8 cellular contexts compared by ENCODE assay signal in the genomic region with DNA sequence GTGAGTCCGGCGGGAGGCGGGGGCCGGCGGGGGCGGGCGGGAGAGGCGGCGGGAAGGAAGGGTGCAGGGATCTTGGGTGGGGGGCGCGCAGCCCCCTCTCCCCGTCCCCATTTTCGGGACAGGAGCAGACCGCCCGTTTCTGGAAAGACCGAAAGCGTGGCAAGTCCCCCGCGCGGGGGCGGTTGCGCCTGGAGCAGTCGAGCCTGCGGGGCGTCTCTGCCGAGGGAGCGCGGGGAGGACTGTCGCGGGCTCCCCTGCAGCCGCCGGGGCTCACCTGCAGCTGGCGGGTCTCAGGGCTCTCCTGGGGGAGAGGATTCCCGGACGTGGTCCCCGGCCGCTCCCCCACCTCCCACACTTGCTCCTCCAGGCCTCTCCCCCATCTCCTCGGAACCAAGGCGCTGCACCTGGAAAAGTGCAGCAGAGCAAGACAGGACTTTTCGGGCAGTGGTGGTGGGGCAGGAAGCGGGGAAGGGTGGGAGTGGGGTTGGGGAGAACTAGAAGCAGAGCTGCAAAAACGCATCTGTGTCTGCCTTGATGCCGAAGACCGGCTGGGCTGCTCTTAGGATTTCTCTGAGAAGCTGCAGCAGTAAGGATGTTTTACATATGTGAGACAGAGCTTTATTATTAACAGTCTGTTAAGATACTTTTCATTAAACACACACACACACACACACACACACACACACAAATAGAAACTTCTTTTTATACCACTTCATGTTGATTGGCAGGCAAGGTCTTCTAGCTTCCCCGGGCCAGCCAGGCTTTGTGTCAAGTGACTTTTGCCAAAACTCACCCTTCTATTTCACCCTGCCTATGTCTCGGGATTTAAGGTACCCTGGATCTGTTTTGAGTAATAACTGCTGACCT. TPM values are rescaled to one million over a fixed set of nuclear protein-coding genes. Genes with fewer than 3 reads are reported as not detected.
DNase-seq lines count a peak whose midpoint lies in the region; ATAC-seq and TF ChIP-seq lines count a peak whose summit lies in the region.

No MANE protein-coding gene starts in this region.

- ATAC-seq in esophagus mucosa (peak; percentile 20), HG03469 (IDR thresholded peaks at IDR 0.05; ENCODE audit: unreplicated experiment) (no peak)

- CTCF ChIA-PET in activated CD4-positive, alpha-beta memory T cell treated with anti-CD3 and anti-CD28 coated beads for 36 hours (lab: Charles Lee), result interaction anchor here (0.8 to 1.0 kb wide), 2 partner anchors 11 to 52 kb away, joined by 3 to 5 read pairs; no protein-coding TSS in a partner anchor

- no peak overlapping the region for H3K27ac ChIP-seq in neural progenitor cell

- intact Hi-C loops in activated CD4-positive, alpha-beta memory T cell treated with anti-CD3 and anti-CD28 coated beads for 36 hours (cut with micrococcal nuclease), result loop anchor here (1.0 to 10.0 kb wide), 7 partner anchors 26 to 1764 kb away; partner anchors contain the start of genes CRY1 and WASHC4

- H3K4me2 ChIP-seq in neural progenitor cell, result peak overlapping the region; percentile 87

- peaks cover 22% of the 10 kb centered on the region for H3K79me2 ChIP-seq in neural progenitor cell (ENCODE audit: low read depth)

- H4K20me1 ChIP-seq in neural progenitor cell (ENCODE audit: low read depth), result peaks cover 12% of the 10 kb centered on the region

- H3K4me1 ChIP-seq in neural progenitor cell, result peaks cover 10% of the 10 kb centered on the region

- H3K9me3 Mint-ChIP-seq in activated CD4-positive, alpha-beta memory T cell treated with anti-CD3 and anti-CD28 coated beads for 36 hours, result no peaks in the 10 kb centered on the region
- H3K9me3 Mint-ChIP-seq in neural progenitor cell, result no peaks in the 10 kb centered on the region

- H3K9me3 ChIP-seq in neural progenitor cell (ENCODE audit: low read depth), result no peaks in the 10 kb centered on the region

- peaks cover 47% of the 10 kb centered on the region for H3K27me3 ChIP-seq in neural progenitor cell

- peak; percentile 45 for DNase-seq in AG20443 (ENCODE audit: low spot score)
- DNase-seq in KBM-7, result peak; percentile 9
- peak; percentile 53 for DNase-seq in activated CD4-positive, alpha-beta memory T cell treated with anti-CD3 and anti-CD28 coated beads for 36 hours
- peak; percentile 50 for DNase-seq in neural progenitor cell (ENCODE audit: low spot score)
- DNase-seq in ureter (ENCODE audit: low spot score), result no peak

- H3K4me3 ChIP-seq in neural progenitor cell, result peak overlapping the region; percentile 59

- H3K27me3 Mint-ChIP-seq in activated CD4-positive, alpha-beta memory T cell treated with anti-CD3 and anti-CD28 coated beads for 36 hours, result no peaks in the 10 kb centered on the region
- no peaks in the 10 kb centered on the region for H3K27me3 Mint-ChIP-seq in neural progenitor cell (ENCODE audit: insufficient read depth, low read depth)

- H3K36me3 ChIP-seq in neural progenitor cell, result no peaks in the 10 kb centered on the region

- H3K27ac Mint-ChIP-seq in activated CD4-positive, alpha-beta memory T cell treated with anti-CD3 and anti-CD28 coated beads for 36 hours, result peak overlapping the region; percentile 46
- no peak overlapping the region for H3K27ac Mint-ChIP-seq in neural progenitor cell

- no peaks in the 10 kb centered on the region for H3K36me3 Mint-ChIP-seq in activated CD4-positive, alpha-beta memory T cell treated with anti-CD3 and anti-CD28 coated beads for 36 hours
- H3K36me3 Mint-ChIP-seq in neural progenitor cell, result no peaks in the 10 kb centered on the region

- peaks cover 38% of the 10 kb centered on the region for H3K4me1 Mint-ChIP-seq in activated CD4-positive, alpha-beta memory T cell treated with anti-CD3 and anti-CD28 coated beads for 36 hours (ENCODE audit: low read depth)
- H3K4me1 Mint-ChIP-seq in neural progenitor cell, result peaks cover 30% of the 10 kb centered on the region

- peak; percentile 16 for TF ChIP-seq CTCF in neural progenitor cell (IDR thresholded peaks at IDR 0.05)

- in situ Hi-C loops in GM18951 (cut with MboI; ENCODE audit: low sequenced_read_pairs, unreplicated experiment), result no loop called here
- in situ Hi-C loops in KBM-7 (cut with MboI; ENCODE audit: low pct_unique_long_range_greater_than_20kb, low sequenced_read_pairs), result no loop called here

- peak; percentile 20 for TF ChIP-seq POLR2A in GM18951 (IDR thresholded peaks at IDR 0.05; ENCODE audit: extremely low read depth, insufficient read depth, insufficient read length)

- H3K4me3 Mint-ChIP-seq in activated CD4-positive, alpha-beta memory T cell treated with anti-CD3 and anti-CD28 coated beads for 36 hours, result peak overlapping the region; percentile 74
- H3K4me3 Mint-ChIP-seq in neural progenitor cell, result peak overlapping the region; percentile 94

- POLR2A ChIA-PET in activated CD4-positive, alpha-beta memory T cell treated with anti-CD3 and anti-CD28 coated beads for 36 hours (lab: Charles Lee), result interaction anchor here (1.1 kb wide), 1 partner anchor 11 kb away, joined by 4 read pairs; no protein-coding TSS in a partner anchor

- H2AFZ ChIP-seq in neural progenitor cell (replicated peaks), result no peak overlapping the region

- no peaks in the 10 kb centered on the region for H3F3A ChIP-seq in neural progenitor cell (ENCODE audit: low read depth)

- no peak overlapping the region for H3K9ac ChIP-seq in neural progenitor cell

RNA-seq across cellular contexts. Expression of gene C12orf75, which starts 0.7 kb away (rescaled TPM):
- total RNA-seq in activated CD4-positive, alpha-beta memory T cell treated with anti-CD3 and anti-CD28 coated beads for 36 hours, result 10 to 100 TPM; 73.7 to 79.7 TPM
- 49.7 TPM for total RNA-seq in esophagus mucosa
- total RNA-seq in neural progenitor cell (ENCODE audit: low replicate concordance), result 32.7 and 59.9 TPM in 2 replicates
- total RNA-seq in ureter, result 31.3 TPM
